In the genomic region with DNA sequence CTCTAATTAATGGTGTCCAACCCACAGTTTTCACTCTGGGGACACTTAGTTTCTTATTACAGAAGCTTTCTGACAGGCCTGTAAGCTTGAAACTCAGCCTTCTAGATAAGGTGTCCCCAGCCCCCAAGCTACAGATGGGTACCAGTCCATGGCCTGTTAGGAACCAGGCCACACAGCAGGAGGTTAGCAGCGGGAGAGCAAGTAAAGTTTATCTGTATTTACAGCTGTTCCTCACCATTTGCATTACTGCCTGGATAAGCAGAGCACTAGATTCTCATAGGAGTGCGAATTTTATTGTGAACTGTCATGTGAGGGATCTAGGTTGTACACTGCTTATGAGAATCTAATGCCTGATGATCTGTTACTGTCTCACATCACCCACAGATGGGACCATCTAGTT, we compare ENCODE assay signal across 29 cellular contexts.
"Had no signal": no experiment of that assay in that cellular context is flagged by ENCODE, and none has a peak within 500 bp of the region (broad histone marks: within the 10 kb centered on the region; RNA-seq: fewer than 3 reads in every experiment).

No MANE protein-coding gene starts in this region.

- H3K9me3 ChIP-seq: ascending aorta, breast epithelium, colonic mucosa, esophagus muscularis mucosa, gastrocnemius medialis, heart left ventricle had no signal

- H3K27ac ChIP-seq: ascending aorta, breast epithelium, cardiac muscle cell, colonic mucosa, dorsolateral prefrontal cortex, esophagus muscularis mucosa, foreskin keratinocyte, gastrocnemius medialis, heart left ventricle had no signal

- H3K27me3 ChIP-seq: ascending aorta, breast epithelium, cardiac muscle cell, colonic mucosa, dorsolateral prefrontal cortex, esophagus muscularis mucosa, gastrocnemius medialis, heart left ventricle had no signal

- H3K36me3 ChIP-seq: ascending aorta, breast epithelium, cardiac muscle cell, colonic mucosa, esophagus muscularis mucosa, gastrocnemius medialis, heart left ventricle had no signal

- H3K4me1 ChIP-seq: ascending aorta, breast epithelium, colonic mucosa, esophagus muscularis mucosa, foreskin keratinocyte, gastrocnemius medialis, heart left ventricle had no signal

- DNase-seq: activated CD4-positive, alpha-beta memory T cell treated with anti-CD3 and anti-CD28 coated beads, Interleukin-2, amount 10 ng/mL, durations not matched to agents 7 days and 5 days; activated CD4-positive, alpha-beta T cell treated with anti-CD3 and anti-CD28 coated beads for 1 hour; activated CD4-positive, alpha-beta T cell treated with anti-CD3 and anti-CD28 coated beads for 4 hours; activated CD4-positive, alpha-beta T cell treated with anti-CD3 and anti-CD28 coated beads, Interleukin-2, amount 10 ng/mL, durations not matched to agents 7 days and 5 days; activated CD4-positive, alpha-beta T cell treated with anti-CD3 and anti-CD28 coated beads, Interleukin-2, amount 50 U/mL, for 4 hours; activated CD8-positive, alpha-beta memory T cell treated with anti-CD3 and anti-CD28 coated beads, Interleukin-2, amount 50 U/mL, for 48 hours; activated gamma-delta T cell; activated naive CD4-positive, alpha-beta T cell; activated naive CD4-positive, alpha-beta T cell treated with anti-CD3 and anti-CD28 coated beads, Interleukin-2, amount 10 ng/mL, durations not matched to agents 7 days and 5 days; activated naive CD8-positive, alpha-beta T cell treated with anti-CD3 and anti-CD28 coated beads, Interleukin-2, amount 10 ng/mL, durations not matched to agents 7 days and 5 days; activated T-cell treated with anti-CD3 and anti-CD28 coated beads for 4 hours; activated T-cell treated with anti-CD3 and anti-CD28 coated beads, Interleukin-2, amount 50 U/mL, for 24 hours; activated T-cell treated with anti-CD3 and anti-CD28 coated beads, Interleukin-2, amount 50 U/mL, for 72 hours; central memory CD4-positive, alpha-beta T cell; cerebellar nuclear complex; colonic mucosa; dorsolateral prefrontal cortex; effector memory CD8-positive, alpha-beta T cell; erythroblast; foreskin keratinocyte; gastrocnemius medialis; glutamatergic neuron; heart left ventricle; T-helper 17 cell; T1000 had no signal

- H3K4me3 ChIP-seq: ascending aorta, breast epithelium, cardiac muscle cell, colonic mucosa, dorsolateral prefrontal cortex, esophagus muscularis mucosa, gastrocnemius medialis, heart left ventricle had no signal
